In genomic region chr12:8455281-8455680, GRCh38 we compare ENCODE assay signal across 30 cellular contexts. TPM values are rescaled to one million over a fixed set of nuclear protein-coding genes. Genes with fewer than 3 reads are reported as not detected.
DNase-seq lines count a peak whose midpoint lies in the region; ATAC-seq, FAIRE-seq and TF ChIP-seq lines count a peak whose summit lies in the region.
"Had no signal": no experiment of that assay in that cellular context is flagged by ENCODE, and none has a peak within 500 bp of the region (broad histone marks: within the 10 kb centered on the region; RNA-seq: fewer than 3 reads in every experiment).

No MANE protein-coding gene starts in this region.

- CTCF ChIA-PET in GM12878 (lab: Yijun Ruan, JAX), result no interaction called here

- no peak for TF ChIP-seq EP300 in GM12878 (IDR thresholded peaks at IDR 0.05; ENCODE audit: borderline replicate concordance in 1 of 2, control insufficient read depth in 1 of 2, low read depth in 2 of 2, low read length in 2 of 2)
- TF ChIP-seq EP300 in gastroesophageal sphincter (IDR thresholded peaks at IDR 0.05), result no peak

- H3K27me3 ChIP-seq in GM23338 (ENCODE audit: insufficient read depth) (no peaks in the 10 kb centered on the region), GM12878 (replicated peaks in 1 of 2; ENCODE audit: control insufficient read depth in 2 of 2, insufficient read depth in 2 of 2, low read length in 1 of 2) (peaks cover 0 to 1% of the 10 kb centered on the region in 2 experiments; a peak in 1 of 4 replicates), gastroesophageal sphincter (peaks cover 9% of the 10 kb centered on the region)
- H3K27me3 ChIP-seq: BLaER1 treated with 17β-estradiol and CSF1 and Interleukin-3, amounts not matched to agents 10 nM and 100 nM; SJCRH30 had no signal

- no peaks in the 10 kb centered on the region; the same call in none of the 2 replicates for H3K9me2 ChIP-seq in GM23338 (ENCODE audit: insufficient read depth)

- H3K4me3 ChIP-seq in GM23338 (no peak overlapping the region), GM12878 (peak overlapping the region; percentile 8; the same call in 1 of the 2 replicates), coronary artery (no peak overlapping the region), gastroesophageal sphincter (no peak overlapping the region)
- H3K4me3 ChIP-seq: MG63, SJCRH30 had no signal

- H3K79me2 ChIP-seq in GM23338 (replicated peaks; ENCODE audit: insufficient read depth), result no peaks in the 10 kb centered on the region
- no peaks in the 10 kb centered on the region for H3K79me2 ChIP-seq in GM12878 (ENCODE audit: control insufficient read depth, insufficient read depth, low read length)

- no peaks in the 10 kb centered on the region; the same call in 2 of the 3 replicates for H3K36me3 Mint-ChIP-seq in GM23338 (ENCODE audit: low read depth)
- H3K36me3 Mint-ChIP-seq: CD8-positive, alpha-beta T cell had no signal

- H3K4me2 ChIP-seq in GM23338 (no peak overlapping the region), GM12878 (ENCODE audit: control insufficient read depth, insufficient read depth) (no peak overlapping the region)

- TF ChIP-seq CTCF in GM23338 (conservative IDR thresholded peaks at IDR 0.05; ENCODE audit: low read depth in 2 of 2), result no peak
- TF ChIP-seq CTCF in GM12878 (IDR thresholded peaks at IDR 0.05 in 2 of 3, conservative IDR thresholded peaks at IDR 0.05 in 1 of 3; ENCODE audit: control insufficient read depth in 2 of 3, extremely low read depth in 1 of 3, insufficient read depth in 1 of 3, low read depth in 3 of 3, low read length in 3 of 3), result no peak
- TF ChIP-seq CTCF in omental fat pad (IDR thresholded peaks at IDR 0.05), result no peak
- no peak for TF ChIP-seq CTCF in coronary artery (IDR thresholded peaks at IDR 0.05)
- TF ChIP-seq CTCF in gastroesophageal sphincter (IDR thresholded peaks at IDR 0.05), result no peak

- no peak overlapping the region for H3K9ac ChIP-seq in GM12878 (ENCODE audit: control insufficient read depth, insufficient read depth, low read length)

- peak; percentile 50 for DNase-seq in CD1c-positive myeloid dendritic cell (ENCODE audit: extremely low spot score)
- DNase-seq in GM23338 (ENCODE audit: low spot score), result no peak
- no peak for DNase-seq in GM12878 (ENCODE audit: low read depth, low spot score)
- no peak for DNase-seq in omental fat pad (ENCODE audit: low spot score)
- DNase-seq in posterior vena cava (ENCODE audit: low spot score), result no peak
- DNase-seq in coronary artery (ENCODE audit: low spot score), result no peak
- no peak for DNase-seq in GM03348 (ENCODE audit: low spot score)
- DNase-seq: CD8-positive, alpha-beta T cell; DMS 273 treated with DMSO at 0.1 percent for 48 hours; DMS79; EL; GDM1; IMR-90; KG1; MG63; NCI-H1105 treated with DMSO at 0.1 percent for 48 hours; NCI-H146; NCI-H2029; NCI-H446 treated with DMSO at 0.1 percent for 48 hours; NCI-H526; SJCRH30; T-helper 17 cell had no signal

- TF ChIP-seq RAD21 in GM12878 (IDR thresholded peaks at IDR 0.05; ENCODE audit: insufficient read depth, low read depth, low read length), result no peak

- no peak overlapping the region for H3K4me3 Mint-ChIP-seq in GM23338
- H3K4me3 Mint-ChIP-seq: CD8-positive, alpha-beta T cell; T-helper 17 cell had no signal

- POLR2A ChIA-PET in GM12878 (lab: Charles Lee), result no interaction called here

- no peaks in the 10 kb centered on the region for H3F3A ChIP-seq in GM23338 (replicated peaks; ENCODE audit: low read depth)

- no peak overlapping the region; the same call in 1 of the 2 replicates for H2AFZ ChIP-seq in GM23338
- H2AFZ ChIP-seq in GM12878 (ENCODE audit: control insufficient read depth, low read depth, low read length), result no peak overlapping the region

- H4K20me1 ChIP-seq in GM23338 (replicated peaks; ENCODE audit: insufficient read depth) (no peaks in the 10 kb centered on the region), GM12878 (ENCODE audit: control insufficient read depth, insufficient read depth) (no peaks in the 10 kb centered on the region)
- H4K20me1 ChIP-seq: BLaER1 treated with 17β-estradiol and CSF1 and Interleukin-3, amounts not matched to agents 10 nM and 100 nM had no signal

- peaks cover 24% of the 10 kb centered on the region for H3K4me1 ChIP-seq in GM23338 (ENCODE audit: insufficient read depth)
- H3K4me1 ChIP-seq in GM12878 (ENCODE audit: control insufficient read depth, insufficient read depth, low read length), result peaks cover 6% of the 10 kb centered on the region
- H3K4me1 ChIP-seq in gastroesophageal sphincter, result no peaks in the 10 kb centered on the region

- in situ Hi-C loops in GM12878 (cut with MboI), result no loop called here

- RAD21 ChIA-PET in GM12878 (lab: Charles Lee; ENCODE audit: unreplicated experiment), result no interaction called here

- no peak for TF ChIP-seq POLR2A in GM12878 (IDR thresholded peaks at IDR 0.05; ENCODE audit: low read depth, low read length)
- no peak for TF ChIP-seq POLR2A in gastroesophageal sphincter (IDR thresholded peaks at IDR 0.05)

- no peaks in the 10 kb centered on the region for H3K27me3 Mint-ChIP-seq in GM23338 (ENCODE audit: insufficient read depth, low read depth, poor library complexity)

- H3K36me3 ChIP-seq in GM23338 (ENCODE audit: insufficient read depth), result no peaks in the 10 kb centered on the region
- H3K36me3 ChIP-seq in GM12878 (ENCODE audit: control insufficient read depth in 2 of 2, insufficient read depth in 2 of 2, low read length in 1 of 2), result no peaks in the 10 kb centered on the region
- H3K36me3 ChIP-seq in gastroesophageal sphincter, result no peaks in the 10 kb centered on the region
- H3K36me3 ChIP-seq: BLaER1 treated with 17β-estradiol and CSF1 and Interleukin-3, amounts not matched to agents 10 nM and 100 nM; MG63; SJCRH30 had no signal

- no peak for FAIRE-seq in GM12878 (lab: Jason Lieb, UNC)
- FAIRE-seq: A204.1, H54, HTR-8/SVneo, RCC 7860 had no signal

- BruUV-seq in GM12878 (replicated peaks; lab: Mats Ljungman, UMichigan), result no TSS peak

- H3K9me3 ChIP-seq in GM12878 (replicated peaks; ENCODE audit: control insufficient read depth, insufficient read depth, low read length) (no peaks in the 10 kb centered on the region), gastroesophageal sphincter (no peaks in the 10 kb centered on the region)
- H3K9me3 ChIP-seq: MG63, SJCRH30 had no signal

- SMC1A ChIA-PET in GM12878 (lab: Charles Lee; ENCODE audit: uncharacterized antibody, unreplicated experiment), result no interaction called here

- H3K27ac Mint-ChIP-seq in GM23338, result no peak overlapping the region
- H3K27ac Mint-ChIP-seq: CD8-positive, alpha-beta T cell; T-helper 17 cell had no signal

- H3K4me1 Mint-ChIP-seq in GM23338, result peaks cover 36% of the 10 kb centered on the region
- H3K4me1 Mint-ChIP-seq: T-helper 17 cell had no signal

- H3K9me3 Mint-ChIP-seq in GM23338, result peaks cover 5% of the 10 kb centered on the region; the same call in 1 of the 3 replicates
- H3K9me3 Mint-ChIP-seq: CD8-positive, alpha-beta T cell had no signal

- ATAC-seq in GM23338 (no peak), GM12878 (no peak), omental fat pad (ENCODE audit: low FRiP score) (peak; percentile 54), gastroesophageal sphincter (no peak)
- ATAC-seq: CD8-positive, alpha-beta T cell; SK-N-SH treated with all-trans-retinoic acid at 6 μM for 48 hours; T-helper 17 cell had no signal

- H3K27ac ChIP-seq in GM23338 (ENCODE audit: low read depth) (peak overlapping the region; percentile 97), GM12878 (ENCODE audit: control insufficient read depth, insufficient read depth) (no peak overlapping the region), coronary artery (no peak overlapping the region), gastroesophageal sphincter (no peak overlapping the region)
- H3K27ac ChIP-seq: SJCRH30 had no signal

- intact Hi-C loops in GM12878 (cut with micrococcal nuclease; ENCODE audit: unreplicated experiment), result no loop called here
- intact Hi-C loops in posterior vena cava (cut with DNase I), result no loop called here

RNA-seq across cellular contexts. Expression of gene CLEC6A, which starts 0.5 kb away (rescaled TPM):
- total RNA-seq in GM23338 (2014; rRNA removed; shearing (Covaris generic)), result 0.19 TPM in 1 of 2 replicates, not detected in the other
- polyA plus RNA-seq in GM23338 (2016; fragmentation: Nextera tagmentation; extraction: Ambion mirVana) (0.21 TPM in 1 of 2 replicates, not detected in the other), GM12878 (2011; rRNA removed) (not detected in 2 replicates), GM12878 (2014; fragmentation: Illumina TruSeq; extraction: Trizol) (not detected in 2 replicates), GM12878 (2014; fragmentation: Nextera tagmentation; extraction: Ambion mirVana) (not detected), GM12878 (2014; rRNA removed) (not detected in 2 replicates), GM12878 (2016; fragmentation: Nextera tagmentation; extraction: Ambion mirVana) (not detected)
- total RNA-seq in GM12878 (2013; cell fraction: nucleolus; rRNA removed), result not detected in 2 replicates
- total RNA-seq in GM12878 (2014; rRNA removed) (not detected in 2 replicates), GM12878 (2014; rRNA removed; fragmentation: Illumina TruSeq; extraction: Trizol) (not detected in 2 replicates), GM12878 (2021) (not detected in 2 replicates), omental fat pad (not detected), posterior vena cava (not detected), gastroesophageal sphincter (not detected)
- polyA plus RNA-seq in GM12878 (2011; ENCODE audit: low read depth), result not detected
- not detected in 2 replicates for polyA plus RNA-seq in GM12878 (2011; cell fraction: cytosol; rRNA removed)
- polyA plus RNA-seq in GM12878 (2011; cell fraction: nucleus; rRNA removed), result not detected in 2 replicates
- polyA plus RNA-seq in GM12878 (2012), result not detected in 2 replicates
- polyA minus RNA-seq in GM12878 (2011; rRNA and poly(A)+ RNA removed), result not detected in 2 replicates
- not detected in 2 replicates for polyA minus RNA-seq in GM12878 (2011; cell fraction: cytosol; rRNA and poly(A)+ RNA removed)
- not detected in 2 replicates for polyA minus RNA-seq in GM12878 (2011; cell fraction: nucleus; rRNA and poly(A)+ RNA removed)
- total RNA-seq: CD8-positive, alpha-beta T cell; IMR-90; OCI-LY7; SJCRH30; T-helper 17 cell had no signal
- polyA plus RNA-seq: IMR-90 had no signal

RNA-seq across cellular contexts. Expression of gene CLEC4D, which starts 58.0 kb away (rescaled TPM):
- 0.90 TPM in 1 of 2 replicates, not detected in the other for total RNA-seq in GM23338 (2014; rRNA removed; shearing (Covaris generic))
- 0.17 and 0.24 TPM in 2 replicates for polyA plus RNA-seq in GM23338 (2016; fragmentation: Nextera tagmentation; extraction: Ambion mirVana)
- total RNA-seq in GM12878 (2013; cell fraction: nucleolus; rRNA removed), result not detected in 2 replicates
- not detected in 2 replicates for total RNA-seq in GM12878 (2014; rRNA removed)
- not detected in 2 replicates for total RNA-seq in GM12878 (2014; rRNA removed; fragmentation: Illumina TruSeq; extraction: Trizol)
- not detected in 2 replicates for total RNA-seq in GM12878 (2021)
- polyA plus RNA-seq in GM12878 (2011; ENCODE audit: low read depth), result not detected
- not detected in 2 replicates for polyA plus RNA-seq in GM12878 (2011; rRNA removed)
- not detected in 2 replicates for polyA plus RNA-seq in GM12878 (2011; cell fraction: cytosol; rRNA removed)
- not detected in 2 replicates for polyA plus RNA-seq in GM12878 (2011; cell fraction: nucleus; rRNA removed)
- not detected in 2 replicates for polyA plus RNA-seq in GM12878 (2012)
- not detected in 2 replicates for polyA plus RNA-seq in GM12878 (2014; fragmentation: Illumina TruSeq; extraction: Trizol)
- polyA plus RNA-seq in GM12878 (2014; fragmentation: Nextera tagmentation; extraction: Ambion mirVana), result not detected
- polyA plus RNA-seq in GM12878 (2014; rRNA removed), result not detected in 2 replicates
- polyA plus RNA-seq in GM12878 (2016; fragmentation: Nextera tagmentation; extraction: Ambion mirVana), result not detected
- not detected in 2 replicates for polyA minus RNA-seq in GM12878 (2011; rRNA and poly(A)+ RNA removed)
- polyA minus RNA-seq in GM12878 (2011; cell fraction: cytosol; rRNA and poly(A)+ RNA removed), result not detected in 2 replicates
- polyA minus RNA-seq in GM12878 (2011; cell fraction: nucleus; rRNA and poly(A)+ RNA removed), result not detected in 2 replicates
- total RNA-seq in omental fat pad, result 1 to 10 TPM in 2 of 4 donors, under 1 TPM in 1, not detected in 1; 0.56 to 2.0 (median 1.1) TPM
- 1 to 10 TPM in 1 of 2 donors, under 1 TPM in 1; 0.71 to 2.7 TPM for total RNA-seq in posterior vena cava
- total RNA-seq in gastroesophageal sphincter, result 1 to 10 TPM in 2 of 4 donors, not detected in 2; 1.0 to 1.1 TPM
- total RNA-seq: CD8-positive, alpha-beta T cell; IMR-90; OCI-LY7; SJCRH30 had no signal
- polyA plus RNA-seq: IMR-90 had no signal
